Comparison of ENCODE assay signal across 15 cellular contexts in genomic region chr13:99985243-99985874, GRCh38. TPM values are rescaled to one million over a fixed set of nuclear protein-coding genes. Genes with fewer than 3 reads are reported as not detected.
DNase-seq lines count a peak whose midpoint lies in the region; ATAC-seq, FAIRE-seq and TF ChIP-seq lines count a peak whose summit lies in the region.
"Had no signal": no experiment of that assay in that cellular context is flagged by ENCODE, and none has a peak within 500 bp of the region (broad histone marks: within the 10 kb centered on the region; RNA-seq: fewer than 3 reads in every experiment).

No MANE protein-coding gene starts in this region.

- SMC1A ChIA-PET in GM12878 (lab: Charles Lee; ENCODE audit: uncharacterized antibody, unreplicated experiment), result no interaction called here

- no peak for ATAC-seq in GM12878

- RAD21 ChIA-PET in GM12878 (lab: Charles Lee; ENCODE audit: unreplicated experiment), result no interaction called here

- no peaks in the 10 kb centered on the region for H3K79me2 ChIP-seq in GM12878 (ENCODE audit: control insufficient read depth, insufficient read depth, low read length)

- H3K36me3 ChIP-seq in HUES6 (ENCODE audit: control insufficient read depth, insufficient read depth, low read length) (peaks cover 24% of the 10 kb centered on the region), GM12878 (ENCODE audit: control insufficient read depth in 2 of 2, insufficient read depth in 2 of 2, low read length in 1 of 2) (no peaks in the 10 kb centered on the region), small intestine (ENCODE audit: control insufficient read depth in 2 of 2, insufficient read depth in 2 of 2, low read length in 2 of 2) (no peaks in the 10 kb centered on the region)
- H3K36me3 ChIP-seq: neutrophil, transverse colon had no signal

- no peak overlapping the region for H2AFZ ChIP-seq in GM12878 (ENCODE audit: control insufficient read depth, low read depth, low read length)

- H3K9me3 ChIP-seq in HUES6 (ENCODE audit: control insufficient read depth, insufficient read depth, low read depth, low read length) (no peaks in the 10 kb centered on the region), GM12878 (replicated peaks; ENCODE audit: control insufficient read depth, insufficient read depth, low read length) (peaks cover 6% of the 10 kb centered on the region), small intestine (ENCODE audit: control insufficient read depth, low read depth) (peaks cover 3% of the 10 kb centered on the region)
- H3K9me3 ChIP-seq: neutrophil, transverse colon had no signal

- POLR2A ChIA-PET in GM12878 (lab: Charles Lee), result no interaction called here

- intact Hi-C loops in GM12878 (cut with micrococcal nuclease; ENCODE audit: unreplicated experiment), result no loop called here

- no peaks in the 10 kb centered on the region for H4K20me1 ChIP-seq in GM12878 (ENCODE audit: control insufficient read depth, insufficient read depth)

- H3K27me3 ChIP-seq in HUES6 (ENCODE audit: control insufficient read depth, insufficient read depth, low read length), result peaks cover 75% of the 10 kb centered on the region
- peaks cover 5 to 39% of the 10 kb centered on the region in 2 experiments for H3K27me3 ChIP-seq in GM12878 (replicated peaks in 1 of 2; ENCODE audit: control insufficient read depth in 2 of 2, insufficient read depth in 2 of 2, low read length in 1 of 2)
- peaks cover 25 to 79% of the 10 kb centered on the region in 2 donors for H3K27me3 ChIP-seq in small intestine (ENCODE audit: control insufficient read depth in 2 of 2, insufficient read depth in 2 of 2, low read length in 2 of 2)

- no peak for TF ChIP-seq POLR2A in GM12878 (IDR thresholded peaks at IDR 0.05; ENCODE audit: low read depth, low read length)

- in situ Hi-C loops in GM12878 (cut with MboI), result no loop called here

- H3K4me3 ChIP-seq in HUES6 (ENCODE audit: low read depth, low read length) (peak overlapping the region; percentile 86), GM12878 (no peak overlapping the region), small intestine (ENCODE audit: low read depth in 1 of 2, low read length in 2 of 2) (peak overlapping the region in 1 of 2 donors; percentile 20)
- H3K4me3 ChIP-seq: transverse colon had no signal

- H3K9ac ChIP-seq in HUES6 (ENCODE audit: low read length) (peak overlapping the region; percentile 90), GM12878 (ENCODE audit: control insufficient read depth, insufficient read depth, low read length) (no peak overlapping the region)

- TF ChIP-seq EP300 in GM12878 (IDR thresholded peaks at IDR 0.05; ENCODE audit: borderline replicate concordance in 1 of 2, control insufficient read depth in 1 of 2, low read depth in 2 of 2, low read length in 2 of 2), result no peak

- peak in 2 of 3 experiments; percentile 87 for DNase-seq in NCI-H1417 (lab: John Stamatoyannopoulos, UW)
- no peak for DNase-seq in NCI-H1417 treated with DMSO at 0.1 percent for 48 hours (lab: John Stamatoyannopoulos, UW)
- no peak for DNase-seq in GM12878 (ENCODE audit: low read depth, low spot score)
- DNase-seq in left kidney (ENCODE audit: low read depth, low spot score), result peak; percentile 53
- DNase-seq in NCI-H187 (lab: John Stamatoyannopoulos, UW), result no peak
- DNase-seq in small intestine, result no peak
- DNase-seq in iPS-NIHi11 (ENCODE audit: low spot score), result no peak
- DNase-seq: kidney glomerular epithelial cell, NCI-H524 treated with DMSO at 0.1 percent for 48 hours, Right ventricle myocardium superior, transverse colon had no signal

- 71% methylated on average over 17 of the region's 55 CpGs for WGBS in GM12878 (ENCODE audit: insufficient coverage, insufficient replicate concordance, low lambda C conversion rate, missing lambda C conversion rate)
- WGBS in small intestine, 3 donors, result 1 to 3% (median 2%) methylated on average over 17 to 55 of the region's 55 CpGs

- H3K4me1 ChIP-seq in HUES6 (ENCODE audit: control insufficient read depth, insufficient read depth, low read length) (peaks cover 38% of the 10 kb centered on the region), GM12878 (ENCODE audit: control insufficient read depth, insufficient read depth, low read length) (no peaks in the 10 kb centered on the region), small intestine (ENCODE audit: control insufficient read depth in 2 of 2, insufficient read depth in 1 of 2, low read depth in 1 of 2, low read length in 1 of 2) (peaks cover 3% of the 10 kb centered on the region in 2 donors)

- no peak for TF ChIP-seq CTCF in GM12878 (IDR thresholded peaks at IDR 0.05 in 2 of 3, conservative IDR thresholded peaks at IDR 0.05 in 1 of 3; ENCODE audit: control insufficient read depth in 2 of 3, extremely low read depth in 1 of 3, insufficient read depth in 1 of 3, low read depth in 3 of 3, low read length in 3 of 3)

- no peak for FAIRE-seq in GM12878 (lab: Jason Lieb, UNC)
- FAIRE-seq in small intestine (lab: Jason Lieb, UNC), result no peak
- FAIRE-seq: A204.1 had no signal

- H3K4me2 ChIP-seq in GM12878 (ENCODE audit: control insufficient read depth, insufficient read depth), result no peak overlapping the region

- no TSS peak for BruUV-seq in GM12878 (replicated peaks; lab: Mats Ljungman, UMichigan)

- TF ChIP-seq RAD21 in GM12878 (IDR thresholded peaks at IDR 0.05; ENCODE audit: insufficient read depth, low read depth, low read length), result no peak

- CTCF ChIA-PET in GM12878 (lab: Yijun Ruan, JAX), result no interaction called here

- H3K27ac ChIP-seq in HUES6 (ENCODE audit: low read depth, low read length), result peak overlapping the region; percentile 28; the same call in 1 of the 2 replicates
- no peak overlapping the region for H3K27ac ChIP-seq in GM12878 (ENCODE audit: control insufficient read depth, insufficient read depth)
- no peak overlapping the region for H3K27ac ChIP-seq in small intestine (ENCODE audit: low read depth in 1 of 2, low read length in 1 of 2)
- H3K27ac ChIP-seq: neutrophil, transverse colon had no signal

TF ChIP-seq in GM12878, 131 proteins besides CTCF, POLR2A, EP300 and RAD21:
- TF ChIP-seq SUZ12 (IDR thresholded peaks at IDR 0.05; ENCODE audit: unreplicated experiment) (peak; percentile 15), SMC3 (IDR thresholded peaks at IDR 0.05; ENCODE audit: borderline replicate concordance, low read length) (no peak)

RNA-seq across cellular contexts. Expression of gene ZIC2, which starts 3.8 kb away (rescaled TPM):
- total RNA-seq in GM12878 (2013; cell fraction: nucleolus; rRNA removed), result not detected in 2 replicates
- total RNA-seq in GM12878 (2014; rRNA removed), result not detected in 2 replicates
- total RNA-seq in GM12878 (2014; rRNA removed; fragmentation: Illumina TruSeq; extraction: Trizol), result not detected in 2 replicates
- total RNA-seq in GM12878 (2021), result not detected in 2 replicates
- not detected for polyA plus RNA-seq in GM12878 (2011; ENCODE audit: low read depth)
- polyA plus RNA-seq in GM12878 (2011; rRNA removed), result not detected in 2 replicates
- polyA plus RNA-seq in GM12878 (2011; cell fraction: cytosol; rRNA removed), result not detected in 2 replicates
- polyA plus RNA-seq in GM12878 (2011; cell fraction: nucleus; rRNA removed), result not detected in 2 replicates
- polyA plus RNA-seq in GM12878 (2012), result not detected in 2 replicates
- polyA plus RNA-seq in GM12878 (2014; fragmentation: Illumina TruSeq; extraction: Trizol), result not detected in 2 replicates
- polyA plus RNA-seq in GM12878 (2014; fragmentation: Nextera tagmentation; extraction: Ambion mirVana), result not detected
- polyA plus RNA-seq in GM12878 (2014; rRNA removed), result not detected in 2 replicates
- polyA plus RNA-seq in GM12878 (2016; fragmentation: Nextera tagmentation; extraction: Ambion mirVana), result under 1 TPM; 0.05 TPM
- not detected in 2 replicates for polyA minus RNA-seq in GM12878 (2011; rRNA and poly(A)+ RNA removed)
- polyA minus RNA-seq in GM12878 (2011; cell fraction: cytosol; rRNA and poly(A)+ RNA removed), result not detected in 2 replicates
- not detected in 2 replicates for polyA minus RNA-seq in GM12878 (2011; cell fraction: nucleus; rRNA and poly(A)+ RNA removed)
- polyA plus RNA-seq in small intestine, result under 1 TPM in 1 of 3 donors, not detected in 2; 0.04 TPM
- total RNA-seq: LHCN-M2, Right ventricle myocardium superior, transverse colon had no signal

RNA-seq across cellular contexts. Expression of gene ZIC5, which starts 13.8 kb away (rescaled TPM):
- not detected in 2 replicates for total RNA-seq in GM12878 (2013; cell fraction: nucleolus; rRNA removed)
- total RNA-seq in GM12878 (2014; rRNA removed) (not detected in 2 replicates), GM12878 (2014; rRNA removed; fragmentation: Illumina TruSeq; extraction: Trizol) (not detected in 2 replicates), GM12878 (2021) (not detected in 2 replicates)
- not detected for polyA plus RNA-seq in GM12878 (2011; ENCODE audit: low read depth)
- polyA plus RNA-seq in GM12878 (2011; rRNA removed) (not detected in 2 replicates), GM12878 (2014; fragmentation: Illumina TruSeq; extraction: Trizol) (not detected in 2 replicates), GM12878 (2014; fragmentation: Nextera tagmentation; extraction: Ambion mirVana) (not detected), GM12878 (2014; rRNA removed) (not detected in 2 replicates), GM12878 (2016; fragmentation: Nextera tagmentation; extraction: Ambion mirVana) (not detected), small intestine (under 1 TPM in 1 of 3 donors, not detected in 2; 0.01 TPM)
- not detected in 2 replicates for polyA plus RNA-seq in GM12878 (2011; cell fraction: cytosol; rRNA removed)
- not detected in 2 replicates for polyA plus RNA-seq in GM12878 (2011; cell fraction: nucleus; rRNA removed)
- polyA plus RNA-seq in GM12878 (2012), result not detected in 2 replicates
- not detected in 2 replicates for polyA minus RNA-seq in GM12878 (2011; rRNA and poly(A)+ RNA removed)
- polyA minus RNA-seq in GM12878 (2011; cell fraction: cytosol; rRNA and poly(A)+ RNA removed), result not detected in 2 replicates
- 0.10 TPM in 1 of 2 replicates, not detected in the other for polyA minus RNA-seq in GM12878 (2011; cell fraction: nucleus; rRNA and poly(A)+ RNA removed)
- total RNA-seq: LHCN-M2, Right ventricle myocardium superior, transverse colon had no signal

Comparison
In these comparisons a context has a peak if more than half of its experiments do, and no peak if none do; other contexts are left out.
1. DNase-seq: peak in NCI-H1417 (2 of 3) and left kidney (single experiment); none in NCI-H1417 treated with DMSO at 0.1 percent for 48 hours (single experiment), GM12878 (single experiment), NCI-H187 (0 of 2), small intestine (single experiment) and iPS-NIHi11 (single experiment).